In genomic region chrX:123217077-123217476, GRCh38 we compare ENCODE assay signal across 1 cellular context.
TF ChIP-seq lines count a peak whose summit lies in the region.

No MANE protein-coding gene starts in this region.

TF ChIP-seq in K562, 482 proteins besides CTCF, POLR2A, EP300 and RAD21 (continued from another document and continues in another):
- TF ChIP-seq RCOR1 (IDR thresholded peaks at IDR 0.05; ENCODE audit: borderline replicate concordance in 1 of 2, low read depth in 2 of 2, low read length in 2 of 2) (peak in 1 of 2 experiments; percentile 77; a peak in 1 of 4 replicates), LARP7 (IDR thresholded peaks at IDR 0.05) (no peak), MTF1 (CRISPR knock-in tag; IDR thresholded peaks at IDR 0.05; ENCODE audit: borderline replicate concordance) (no peak), TCF3 (CRISPR knock-in tag; IDR thresholded peaks at IDR 0.05) (0 out of 2 replicates have a peak, but pooled peaks have one; percentile 37), ARNT (IDR thresholded peaks at IDR 0.05) (no peak), ETV1 (tag; conservative IDR thresholded peaks at IDR 0.05; ENCODE audit: low read depth) (no peak), MAFG (tag; conservative IDR thresholded peaks at IDR 0.05) (peak; percentile 88), ZFP1 (CRISPR knock-in tag; IDR thresholded peaks at IDR 0.05) (no peak), NCOR1 (IDR thresholded peaks at IDR 0.05) (peak; percentile 64), ZBTB7A (IDR thresholded peaks at IDR 0.05; ENCODE audit: borderline replicate concordance, control insufficient read depth, low read depth, low read length) (peak; percentile 36; the same call in 1 of the 2 replicates), ERF (CRISPR knock-in tag; IDR thresholded peaks at IDR 0.05) (no peak), GABPA (tag; conservative IDR thresholded peaks at IDR 0.05; ENCODE audit: low read depth) (no peak), KHSRP (IDR thresholded peaks at IDR 0.05) (no peak), TRIM24 (IDR thresholded peaks at IDR 0.05) (peak in 1 of 2 experiments; percentile 18; a peak in 1 of 4 replicates), KAT2B (IDR thresholded peaks at IDR 0.05; ENCODE audit: low read depth, low read length) (no peak), NFYB (IDR thresholded peaks at IDR 0.05; ENCODE audit: extremely low read depth, insufficient read length) (no peak), DPF2 (IDR thresholded peaks at IDR 0.05) (peak; percentile 82), MAFK (IDR thresholded peaks at IDR 0.05; ENCODE audit: low read length) (peak; percentile 78), MTA2 (IDR thresholded peaks at IDR 0.05; ENCODE audit: low read depth) (0 out of 2 replicates have a peak, but pooled peaks have one; percentile 16), SOX6 (IDR thresholded peaks at IDR 0.05) (peak; percentile 21; the same call in 1 of the 2 replicates), NR2C2 (CRISPR knock-in tag; IDR thresholded peaks at IDR 0.05) (no peak), NR2C2 (tag; IDR thresholded peaks at IDR 0.05) (peak; percentile 41; the same call in 1 of the 2 replicates), JUND (IDR thresholded peaks at IDR 0.05; ENCODE audit: borderline replicate concordance, low read depth, low read length) (peak; percentile 70; the same call in 1 of the 2 replicates), JUND (tag; IDR thresholded peaks at IDR 0.05; ENCODE audit: borderline replicate concordance, low read depth, low read length) (peak; percentile 38; the same call in 1 of the 3 replicates), TAF7 (tag; IDR thresholded peaks at IDR 0.05) (no peak), KDM1A (IDR thresholded peaks at IDR 0.05) (peak in 1 of 2 experiments; percentile 43; a peak in 2 of 4 replicates), SMARCE1 (IDR thresholded peaks at IDR 0.05) (peak; percentile 54), NFE2L1 (tag; IDR thresholded peaks at IDR 0.05; ENCODE audit: borderline replicate concordance, low read depth) (no peak), TCFL5 (CRISPR knock-in tag; conservative IDR thresholded peaks at IDR 0.05) (no peak), ZNF274 (IDR thresholded peaks at IDR 0.05; ENCODE audit: borderline replicate concordance, low read depth, low read length) (no peak), XRCC4 (IDR thresholded peaks at IDR 0.05; ENCODE audit: extremely low read depth, insufficient read depth, insufficient read length) (no peak), FOXJ3 (CRISPR knock-in tag; IDR thresholded peaks at IDR 0.05) (no peak), FOSL1 (tag; conservative IDR thresholded peaks at IDR 0.05) (peak; percentile 52), NBN (IDR thresholded peaks at IDR 0.05; ENCODE audit: low read depth) (peak; percentile 34; the same call in 1 of the 2 replicates), NONO (IDR thresholded peaks at IDR 0.05; ENCODE audit: low read depth in 2 of 2, low read length in 1 of 2) (0 out of 4 replicates have a peak, but pooled peaks of 1 of the 2 experiments have one; percentile 32), ZNF175 (CRISPR knock-in tag; IDR thresholded peaks at IDR 0.05; ENCODE audit: low read depth) (no peak), CC2D1A (IDR thresholded peaks at IDR 0.05) (no peak), ZNF436 (CRISPR knock-in tag; IDR thresholded peaks at IDR 0.05) (no peak), CBFA2T2 (conservative IDR thresholded peaks at IDR 0.05) (peak; percentile 47), PHF20 (IDR thresholded peaks at IDR 0.05; ENCODE audit: partially characterized antibody) (no peak), SMARCA4 (IDR thresholded peaks at IDR 0.05) (peak; percentile 82), PHF8 (IDR thresholded peaks at IDR 0.05; ENCODE audit: borderline replicate concordance, low read length) (no peak), ZNF41 (CRISPR knock-in tag; conservative IDR thresholded peaks at IDR 0.05) (no peak), RB1 (IDR thresholded peaks at IDR 0.05; ENCODE audit: low read depth) (no peak), TAL1 (IDR thresholded peaks at IDR 0.05) (peak; percentile 63), TCF7L2 (IDR thresholded peaks at IDR 0.05; ENCODE audit: low read depth, low read length) (no peak), NR3C1 (CRISPR knock-in tag; IDR thresholded peaks at IDR 0.05) (no peak), RBM34 (IDR thresholded peaks at IDR 0.05; ENCODE audit: borderline replicate concordance, insufficient read depth, low read length) (no peak), CCNT2 (IDR thresholded peaks at IDR 0.05; ENCODE audit: borderline replicate concordance, extremely low read depth, insufficient read length, low read depth, low read length) (peak; percentile 38), ZEB2 (IDR thresholded peaks at IDR 0.05) (0 out of 2 replicates have a peak, but pooled peaks have one; percentile 16), FOXJ2 (tag; IDR thresholded peaks at IDR 0.05) (no peak), MAFF (IDR thresholded peaks at IDR 0.05; ENCODE audit: low read length) (peak; percentile 81), HIVEP1 (CRISPR knock-in tag; IDR thresholded peaks at IDR 0.05) (no peak), ZNF431 (CRISPR knock-in tag; IDR thresholded peaks at IDR 0.05) (no peak), JUNB (CRISPR knock-in tag; conservative IDR thresholded peaks at IDR 0.05) (no peak), ATF3 (IDR thresholded peaks at IDR 0.05) (0 out of 2 replicates have a peak, but pooled peaks have one; percentile 34), ATF3 (CRISPR knock-in tag; conservative IDR thresholded peaks at IDR 0.05) (no peak), NFATC3 (IDR thresholded peaks at IDR 0.05) (no peak), ESRRA (IDR thresholded peaks at IDR 0.05; ENCODE audit: borderline replicate concordance, low read depth) (peak; percentile 96), NFE2 (IDR thresholded peaks at IDR 0.05; ENCODE audit: low read depth) (peak; percentile 91), ZNF408 (CRISPR knock-in tag; IDR thresholded peaks at IDR 0.05; ENCODE audit: low read depth) (no peak), SPI1 (IDR thresholded peaks at IDR 0.05; ENCODE audit: borderline replicate concordance, low read depth, low read length) (no peak), ZNF354B (CRISPR knock-in tag; IDR thresholded peaks at IDR 0.05) (no peak), PKNOX1 (IDR thresholded peaks at IDR 0.05) (no peak)
- TF ChIP-seq, protein P1, sequence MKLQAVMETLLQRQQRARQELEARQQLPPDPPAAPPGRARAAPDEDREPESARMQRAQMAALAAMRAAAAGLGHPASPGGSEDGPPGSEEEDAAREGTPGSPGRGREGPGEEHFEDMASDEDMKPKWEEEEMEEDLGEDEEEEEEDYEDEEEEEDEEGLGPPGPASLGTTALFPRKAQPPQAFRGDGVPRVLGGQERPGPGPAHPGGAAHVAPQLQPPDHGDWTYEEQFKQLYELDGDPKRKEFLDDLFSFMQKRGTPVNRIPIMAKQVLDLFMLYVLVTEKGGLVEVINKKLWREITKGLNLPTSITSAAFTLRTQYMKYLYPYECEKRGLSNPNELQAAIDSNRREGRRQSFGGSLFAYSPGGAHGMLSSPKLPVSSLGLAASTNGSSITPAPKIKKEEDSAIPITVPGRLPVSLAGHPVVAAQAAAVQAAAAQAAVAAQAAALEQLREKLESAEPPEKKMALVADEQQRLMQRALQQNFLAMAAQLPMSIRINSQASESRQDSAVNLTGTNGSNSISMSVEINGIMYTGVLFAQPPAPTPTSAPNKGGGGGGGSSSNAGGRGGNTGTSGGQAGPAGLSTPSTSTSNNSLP (IDR thresholded peaks at IDR 0.05; ENCODE audit: borderline replicate concordance, low read depth, low read length), result no peak
- TF ChIP-seq, protein P2, sequence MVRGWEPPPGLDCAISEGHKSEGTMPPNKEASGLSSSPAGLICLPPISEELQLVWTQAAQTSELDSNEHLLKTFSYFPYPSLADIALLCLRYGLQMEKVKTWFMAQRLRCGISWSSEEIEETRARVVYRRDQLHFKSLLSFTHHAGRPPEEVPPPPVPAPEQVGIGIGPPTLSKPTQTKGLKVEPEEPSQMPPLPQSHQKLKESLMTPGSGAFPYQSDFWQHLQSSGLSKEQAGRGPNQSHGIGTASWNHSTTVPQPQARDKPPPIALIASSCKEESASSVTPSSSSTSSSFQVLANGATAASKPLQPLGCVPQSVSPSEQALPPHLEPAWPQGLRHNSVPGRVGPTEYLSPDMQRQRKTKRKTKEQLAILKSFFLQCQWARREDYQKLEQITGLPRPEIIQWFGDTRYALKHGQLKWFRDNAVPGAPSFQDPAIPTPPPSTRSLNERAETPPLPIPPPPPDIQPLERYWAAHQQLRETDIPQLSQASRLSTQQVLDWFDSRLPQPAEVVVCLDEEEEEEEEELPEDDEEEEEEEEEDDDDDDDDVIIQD (CRISPR knock-in tag; IDR thresholded peaks at IDR 0.05), result no peak
- TF ChIP-seq, protein P3, sequence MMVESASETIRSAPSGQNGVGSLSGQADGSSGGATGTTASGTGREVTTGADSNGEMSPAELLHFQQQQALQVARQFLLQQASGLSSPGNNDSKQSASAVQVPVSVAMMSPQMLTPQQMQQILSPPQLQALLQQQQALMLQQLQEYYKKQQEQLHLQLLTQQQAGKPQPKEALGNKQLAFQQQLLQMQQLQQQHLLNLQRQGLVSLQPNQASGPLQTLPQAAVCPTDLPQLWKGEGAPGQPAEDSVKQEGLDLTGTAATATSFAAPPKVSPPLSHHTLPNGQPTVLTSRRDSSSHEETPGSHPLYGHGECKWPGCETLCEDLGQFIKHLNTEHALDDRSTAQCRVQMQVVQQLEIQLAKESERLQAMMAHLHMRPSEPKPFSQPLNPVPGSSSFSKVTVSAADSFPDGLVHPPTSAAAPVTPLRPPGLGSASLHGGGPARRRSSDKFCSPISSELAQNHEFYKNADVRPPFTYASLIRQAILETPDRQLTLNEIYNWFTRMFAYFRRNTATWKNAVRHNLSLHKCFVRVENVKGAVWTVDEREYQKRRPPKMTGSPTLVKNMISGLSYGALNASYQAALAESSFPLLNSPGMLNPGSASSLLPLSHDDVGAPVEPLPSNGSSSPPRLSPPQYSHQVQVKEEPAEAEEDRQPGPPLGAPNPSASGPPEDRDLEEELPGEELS (CRISPR knock-in tag; IDR thresholded peaks at IDR 0.05; ENCODE audit: borderline replicate concordance), result no peak
- TF ChIP-seq, protein P4, sequence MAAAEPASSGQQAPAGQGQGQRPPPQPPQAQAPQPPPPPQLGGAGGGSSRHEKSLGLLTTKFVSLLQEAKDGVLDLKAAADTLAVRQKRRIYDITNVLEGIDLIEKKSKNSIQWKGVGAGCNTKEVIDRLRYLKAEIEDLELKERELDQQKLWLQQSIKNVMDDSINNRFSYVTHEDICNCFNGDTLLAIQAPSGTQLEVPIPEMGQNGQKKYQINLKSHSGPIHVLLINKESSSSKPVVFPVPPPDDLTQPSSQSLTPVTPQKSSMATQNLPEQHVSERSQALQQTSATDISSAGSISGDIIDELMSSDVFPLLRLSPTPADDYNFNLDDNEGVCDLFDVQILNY (CRISPR knock-in tag; IDR thresholded peaks at IDR 0.05), result no peak
- TF ChIP-seq, protein P5, sequence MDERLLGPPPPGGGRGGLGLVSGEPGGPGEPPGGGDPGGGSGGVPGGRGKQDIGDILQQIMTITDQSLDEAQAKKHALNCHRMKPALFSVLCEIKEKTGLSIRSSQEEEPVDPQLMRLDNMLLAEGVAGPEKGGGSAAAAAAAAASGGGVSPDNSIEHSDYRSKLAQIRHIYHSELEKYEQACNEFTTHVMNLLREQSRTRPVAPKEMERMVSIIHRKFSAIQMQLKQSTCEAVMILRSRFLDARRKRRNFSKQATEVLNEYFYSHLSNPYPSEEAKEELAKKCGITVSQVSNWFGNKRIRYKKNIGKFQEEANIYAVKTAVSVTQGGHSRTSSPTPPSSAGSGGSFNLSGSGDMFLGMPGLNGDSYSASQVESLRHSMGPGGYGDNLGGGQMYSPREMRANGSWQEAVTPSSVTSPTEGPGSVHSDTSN (CRISPR knock-in tag; IDR thresholded peaks at IDR 0.05; ENCODE audit: low read depth), result no peak
- TF ChIP-seq, protein P5 (tag; conservative IDR thresholded peaks at IDR 0.05; ENCODE audit: low read depth), result no peak
